ENCODE assay signal across 9 cellular contexts in genomic region chr1:39653546-39654031, GRCh38. TPM values are rescaled to one million over a fixed set of nuclear protein-coding genes. Genes with fewer than 3 reads are reported as not detected.
A peak's percentile ranks its signal among the peaks of the same experiment; 100 is the strongest.
DNase-seq lines count a peak whose midpoint lies in the region; ATAC-seq and TF ChIP-seq lines count a peak whose summit lies in the region.
"Had no signal": no experiment of that assay in that cellular context is flagged by ENCODE, and none has a peak within 500 bp of the region (broad histone marks: within the 10 kb centered on the region; RNA-seq: fewer than 3 reads in every experiment).

No MANE protein-coding gene starts in this region.

- no peaks in the 10 kb centered on the region for H3K9me3 Mint-ChIP-seq in osteocyte (ENCODE audit: unreplicated experiment)

- no peak overlapping the region for H3K4me3 Mint-ChIP-seq in osteocyte (ENCODE audit: unreplicated experiment)

- H3K9me3 ChIP-seq in Karpas-422 (ENCODE audit: low read length): no peaks in the 10 kb centered on the region

- H3K9ac ChIP-seq in Karpas-422 (ENCODE audit: low read length): no peak overlapping the region

- no peaks in the 10 kb centered on the region for H3K27me3 ChIP-seq in Karpas-422 (ENCODE audit: low read length)

- no peaks in the 10 kb centered on the region for H3K36me3 Mint-ChIP-seq in osteocyte (ENCODE audit: unreplicated experiment)

- peak; percentile 94 for TF ChIP-seq CTCF in osteocyte (IDR thresholded peaks at IDR 0.05)

- H4K20me1 ChIP-seq in Karpas-422 (ENCODE audit: insufficient read depth, low read depth, low read length): no peaks in the 10 kb centered on the region

- no peak overlapping the region for H2AFZ ChIP-seq in Karpas-422 (ENCODE audit: low read length)

- ATAC-seq in HG03196 (IDR thresholded peaks at IDR 0.05; ENCODE audit: unreplicated experiment): no peak

- no peaks in the 10 kb centered on the region for H3K79me2 ChIP-seq in Karpas-422 (ENCODE audit: low read length)

- H3K4me1 ChIP-seq in Karpas-422 (ENCODE audit: low read length): no peaks in the 10 kb centered on the region

- H3K9me2 ChIP-seq in Karpas-422 (replicated peaks; ENCODE audit: insufficient read depth, low read length): no peaks in the 10 kb centered on the region

- no peak overlapping the region for H3K27ac ChIP-seq in Karpas-422 (ENCODE audit: low read length)
- H3K27ac ChIP-seq in temporal lobe (ENCODE audit: low read depth, low read length): peak overlapping the region; percentile 33

- peaks cover 11% of the 10 kb centered on the region for H3K4me1 Mint-ChIP-seq in osteocyte (ENCODE audit: unreplicated experiment)

- H3K36me3 ChIP-seq in Karpas-422 (ENCODE audit: insufficient read depth, low read length): no peaks in the 10 kb centered on the region

- peaks cover 27% of the 10 kb centered on the region for H3K27me3 Mint-ChIP-seq in osteocyte (ENCODE audit: unreplicated experiment)

- DNase-seq in DMS53 treated with DMSO at 0.1 percent for 48 hours (lab: John Stamatoyannopoulos, UW; ENCODE audit: unreplicated experiment) (peak; percentile 67), Karpas-422 (peak; percentile 88), SHP77 (lab: John Stamatoyannopoulos, UW) (peak; percentile 39 to 41), foreskin melanocyte (peak; percentile 65), osteocyte (ENCODE audit: extremely low spot score, unreplicated experiment) (peak; percentile 90)
- DNase-seq in activated T-helper 9 cell treated with anti-CD3 and anti-CD28 coated beads, Interleukin-2, amount 50 U/mL, for 16 hours (ENCODE audit: low read depth): peak; percentile 61

- no peak overlapping the region for H3K4me3 ChIP-seq in Karpas-422 (ENCODE audit: low read length)

- no peak overlapping the region for H3K4me2 ChIP-seq in Karpas-422 (ENCODE audit: low read depth, low read length, poor library complexity, severe bottlenecking)

- H3K27ac Mint-ChIP-seq in osteocyte (ENCODE audit: unreplicated experiment): no peak overlapping the region

RNA-seq across cellular contexts. Expression of gene HEYL, which starts 14.1 kb away (rescaled TPM):
- total RNA-seq in Karpas-422 (2014; rRNA removed; shearing (Covaris generic); ENCODE audit: low replicate concordance): not detected in 2 replicates
- 1.3 and 1.4 TPM in 2 replicates for total RNA-seq in osteocyte
- 0.98 TPM for total RNA-seq in temporal lobe

RNA-seq across cellular contexts. Expression of gene NT5C1A, which starts 18.3 kb away (rescaled TPM):
- 0.52 and 0.61 TPM in 2 replicates for total RNA-seq in Karpas-422 (2014; rRNA removed; shearing (Covaris generic); ENCODE audit: low replicate concordance)
- total RNA-seq in osteocyte (not detected in 2 replicates), temporal lobe (1.7 TPM)
- total RNA-seq: activated CD8-positive, alpha-beta memory T cell treated with anti-CD3 and anti-CD28 coated beads for 36 hours had no signal

RNA-seq across cellular contexts. Expression of gene HPCAL4, which starts 37.6 kb away (rescaled TPM):
- 0.15 TPM in 1 of 2 replicates, not detected in the other for total RNA-seq in Karpas-422 (2014; rRNA removed; shearing (Covaris generic); ENCODE audit: low replicate concordance)
- total RNA-seq in osteocyte: not detected in 2 replicates
- 51.4 TPM for total RNA-seq in temporal lobe

Comparison
In these comparisons a context has a peak if more than half of its experiments do, and no peak if none do; other contexts are left out.
1. DNase-seq: peak in every context shown above with its lines; median percentile 90 in osteocyte; 88 in Karpas-422; 67 in DMS53 treated with DMSO at 0.1 percent for 48 hours; 65 in foreskin melanocyte; 61 in activated T-helper 9 cell treated with anti-CD3 and anti-CD28 coated beads, Interleukin-2, amount 50 U/mL, for 16 hours; 40 in SHP77.
2. RNA of gene HPCAL4, which starts 37.6 kb away (total RNA-seq): 51.4 TPM in temporal lobe (single experiment); 0.15 TPM in Karpas-422 and not detected in osteocyte; every median in the first group is over 10 times any median in the second.